8 cellular contexts compared by ENCODE assay signal in the genomic region with DNA sequence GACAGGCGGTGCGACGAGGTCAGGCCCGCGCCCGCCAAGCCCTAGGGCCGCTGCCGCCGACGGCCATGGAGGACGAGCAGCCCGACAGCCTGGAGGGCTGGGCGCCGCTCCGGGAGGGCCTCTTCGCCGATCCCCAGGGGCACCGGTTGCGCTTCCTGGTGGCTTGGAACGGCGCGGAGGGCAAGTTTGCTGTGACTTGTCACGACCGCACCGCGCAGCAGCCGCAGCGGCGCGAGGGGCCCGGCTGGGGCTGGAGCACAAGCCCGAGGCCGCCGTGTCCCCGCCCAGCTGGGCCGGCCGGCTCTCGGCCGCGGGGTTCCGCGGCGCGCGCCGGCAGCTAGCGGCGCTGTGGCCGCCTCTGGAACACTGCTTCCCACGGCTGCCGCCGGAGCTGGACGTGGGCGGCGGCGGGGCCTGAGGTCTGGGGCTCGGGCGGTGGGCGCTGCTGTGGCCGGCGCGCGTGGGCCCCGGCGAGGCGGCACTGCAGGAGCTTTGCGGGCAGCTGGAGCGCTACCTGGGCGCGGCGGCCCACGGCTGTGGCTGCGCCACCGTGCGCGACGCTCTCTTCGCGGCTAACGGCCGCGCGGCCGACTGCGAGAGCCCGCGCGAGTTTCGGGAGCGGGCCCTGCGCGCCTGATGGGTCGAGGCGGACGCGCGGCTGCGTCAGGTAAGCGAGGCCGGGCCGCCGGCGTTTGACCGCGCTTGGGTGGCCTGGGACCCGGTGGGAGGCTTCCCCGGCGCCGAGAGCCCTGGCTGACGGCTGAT.
DNase-seq lines count a peak whose midpoint lies in the region; ATAC-seq and TF ChIP-seq lines count a peak whose summit lies in the region.
"Not testable (repeated sequence)": the region's sequence is repeated elsewhere in the genome, so short reads cannot be mapped to it uniquely, and the experiment has no call there.

No MANE protein-coding gene starts in this region.

- TF ChIP-seq CTCF in Panc1 (IDR thresholded peaks at IDR 0.05); lower lobe of right lung (IDR thresholded peaks at IDR 0.05): not testable (repeated sequence)

- not testable (repeated sequence) for H3K9me3 Mint-ChIP-seq in activated T-helper 17 cell treated with anti-CD3 and anti-CD28 coated beads, Interleukin-2, amount 50 U/mL, for 72 hours

- H3K27ac ChIP-seq in BLaER1 treated with 17β-estradiol and CSF1 and Interleukin-3, amounts not matched to agents 10 nM and 100 nM: peak overlapping the region in 10 of 11 experiments; percentile 50 to 87 (median 82); a peak in 20 of 22 replicates
- H3K27ac ChIP-seq in Panc1 (ENCODE audit: low read length) (peak overlapping the region; percentile 81; the same call in 1 of the 2 replicates), epithelial cell of prostate (peak overlapping the region; percentile 39), lower lobe of right lung (peak overlapping the region; percentile 85)

- BruUV-seq in Panc1 (replicated peaks; lab: Mats Ljungman, UMichigan): not testable (repeated sequence)

- not testable (repeated sequence) for H3K9me3 ChIP-seq in BLaER1 treated with 17β-estradiol and CSF1 and Interleukin-3, amounts not matched to agents 10 nM and 100 nM (replicated peaks in 1 of 11); Panc1 (ENCODE audit: control insufficient read depth, insufficient read depth, low read depth, low read length); lower lobe of right lung

- not testable (repeated sequence) for H3K4me1 Mint-ChIP-seq in activated T-helper 17 cell treated with anti-CD3 and anti-CD28 coated beads, Interleukin-2, amount 50 U/mL, for 72 hours

- in situ Hi-C loops in Panc1 (cut with HindIII; ENCODE audit: low pct_unique_long_range_greater_than_20kb, low sequenced_read_pairs): not testable (repeated sequence)

- POLR2A ChIA-PET in Panc1 (lab: Charles Lee): not testable (repeated sequence)

- not testable (repeated sequence) for H3K27me3 Mint-ChIP-seq in activated T-helper 17 cell treated with anti-CD3 and anti-CD28 coated beads, Interleukin-2, amount 50 U/mL, for 72 hours

- H3K4me3 ChIP-seq in BLaER1 treated with 17β-estradiol and CSF1 and Interleukin-3, amounts not matched to agents 10 nM and 100 nM: peak overlapping the region; percentile 64 to 78 (median 70)
- H3K4me3 ChIP-seq in Panc1 (ENCODE audit: low read depth in 2 of 2, low read length in 2 of 2) (peak overlapping the region; percentile 49 to 59), lower lobe of right lung (peak overlapping the region; percentile 54)

- intact Hi-C loops in Panc1 (cut with micrococcal nuclease; ENCODE audit: unreplicated experiment); lower lobe of right lung (cut with DNase I): not testable (repeated sequence)

- ATAC-seq in GM19395 (IDR thresholded peaks at IDR 0.05; ENCODE audit: unreplicated experiment): peak; percentile 75
- peak; percentile 69 for ATAC-seq in HG03097 (IDR thresholded peaks at IDR 0.05; ENCODE audit: low FRiP score, unreplicated experiment)
- ATAC-seq in Panc1: peak; percentile 98
- peak; percentile 87 for ATAC-seq in activated T-helper 17 cell treated with anti-CD3 and anti-CD28 coated beads, Interleukin-2, amount 50 U/mL, for 72 hours (replicated peaks)
- peak; percentile 100 for ATAC-seq in lower lobe of right lung

- H3K9ac ChIP-seq in BLaER1 treated with 17β-estradiol and CSF1 and Interleukin-3, amounts not matched to agents 10 nM and 100 nM: peak overlapping the region; percentile 60 to 85 (median 81)

- H4K20me1 ChIP-seq in BLaER1 treated with 17β-estradiol and CSF1 and Interleukin-3, amounts not matched to agents 10 nM and 100 nM: not testable (repeated sequence)

- H3K27me3 ChIP-seq in BLaER1 treated with 17β-estradiol and CSF1 and Interleukin-3, amounts not matched to agents 10 nM and 100 nM; Panc1 (ENCODE audit: control insufficient read depth, insufficient read depth, low read length); lower lobe of right lung (ENCODE audit: low read depth): not testable (repeated sequence)

- not testable (repeated sequence) for H3K36me3 ChIP-seq in BLaER1 treated with 17β-estradiol and CSF1 and Interleukin-3, amounts not matched to agents 10 nM and 100 nM; Panc1 (ENCODE audit: control insufficient read depth, insufficient read depth, low read length); lower lobe of right lung

- not testable (repeated sequence) for H3K4me1 ChIP-seq in BLaER1 treated with 17β-estradiol and CSF1 and Interleukin-3, amounts not matched to agents 10 nM and 100 nM; Panc1 (ENCODE audit: control insufficient read depth, insufficient read depth, low read length); lower lobe of right lung

- peak overlapping the region; percentile 72 for H3K4me3 Mint-ChIP-seq in activated T-helper 17 cell treated with anti-CD3 and anti-CD28 coated beads, Interleukin-2, amount 50 U/mL, for 72 hours

- not testable (repeated sequence) for H3K36me3 Mint-ChIP-seq in activated T-helper 17 cell treated with anti-CD3 and anti-CD28 coated beads, Interleukin-2, amount 50 U/mL, for 72 hours (ENCODE audit: low read depth)

- H3K27ac Mint-ChIP-seq in activated T-helper 17 cell treated with anti-CD3 and anti-CD28 coated beads, Interleukin-2, amount 50 U/mL, for 72 hours: not testable (repeated sequence)

- DNase-seq in Panc1 (ENCODE audit: low read depth, low spot score); epithelial cell of prostate (ENCODE audit: low read depth, low spot score): not testable (repeated sequence)
- DNase-seq in lower lobe of right lung: peak; percentile 70
- peak; percentile 54 for DNase-seq in stimulated activated CD4-positive, alpha-beta T cell treated with anti-CD3 and anti-CD28 coated beads, Interleukin-15, amount 100 ng/mL, for 24 hours

- H3K4me2 ChIP-seq in BLaER1 treated with 17β-estradiol and CSF1 and Interleukin-3, amounts not matched to agents 10 nM and 100 nM: peak overlapping the region; percentile 59 to 87 (median 76)

- CTCF ChIA-PET in Panc1 (lab: Charles Lee): not testable (repeated sequence)
